In genomic region chr4:145433684-145434083, GRCh38 we compare ENCODE assay signal across 3 cellular contexts.
TF ChIP-seq lines count a peak whose summit lies in the region.

No MANE protein-coding gene starts in this region.

TF ChIP-seq in SK-N-SH treated with all-trans-retinoic acid at 6 μM for 48 hours, 23 proteins besides CTCF, POLR2A, EP300 and RAD21 (continued from another document):
- peak; percentile 93 for TF ChIP-seq ZFP30 (CRISPR knock-in tag; IDR thresholded peaks at IDR 0.05)

TF ChIP-seq in SK-N-SH, 30 proteins besides CTCF, POLR2A, EP300 and RAD21:
- TF ChIP-seq, protein P1, sequence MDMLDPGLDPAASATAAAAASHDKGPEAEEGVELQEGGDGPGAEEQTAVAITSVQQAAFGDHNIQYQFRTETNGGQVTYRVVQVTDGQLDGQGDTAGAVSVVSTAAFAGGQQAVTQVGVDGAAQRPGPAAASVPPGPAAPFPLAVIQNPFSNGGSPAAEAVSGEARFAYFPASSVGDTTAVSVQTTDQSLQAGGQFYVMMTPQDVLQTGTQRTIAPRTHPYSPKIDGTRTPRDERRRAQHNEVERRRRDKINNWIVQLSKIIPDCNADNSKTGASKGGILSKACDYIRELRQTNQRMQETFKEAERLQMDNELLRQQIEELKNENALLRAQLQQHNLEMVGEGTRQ (IDR thresholded peaks at IDR 0.05; ENCODE audit: borderline replicate concordance, low read depth, low read length): no peak
- TF ChIP-seq YY1 (IDR thresholded peaks at IDR 0.05; ENCODE audit: low read depth): no peak
- TF ChIP-seq RFX5 (IDR thresholded peaks at IDR 0.05; ENCODE audit: low read length): no peak
- TF ChIP-seq TCF12 (IDR thresholded peaks at IDR 0.05): no peak
- TF ChIP-seq RXRA (IDR thresholded peaks at IDR 0.05; ENCODE audit: borderline replicate concordance, low read depth): no peak
- no peak for TF ChIP-seq EZH2phosphoT487 (IDR thresholded peaks at IDR 0.05; ENCODE audit: borderline replicate concordance, low read depth)
- TF ChIP-seq TEAD4 (IDR thresholded peaks at IDR 0.05; ENCODE audit: borderline replicate concordance, insufficient read depth): no peak
- no peak for TF ChIP-seq ELF1 (IDR thresholded peaks at IDR 0.05)
- TF ChIP-seq, protein P2, sequence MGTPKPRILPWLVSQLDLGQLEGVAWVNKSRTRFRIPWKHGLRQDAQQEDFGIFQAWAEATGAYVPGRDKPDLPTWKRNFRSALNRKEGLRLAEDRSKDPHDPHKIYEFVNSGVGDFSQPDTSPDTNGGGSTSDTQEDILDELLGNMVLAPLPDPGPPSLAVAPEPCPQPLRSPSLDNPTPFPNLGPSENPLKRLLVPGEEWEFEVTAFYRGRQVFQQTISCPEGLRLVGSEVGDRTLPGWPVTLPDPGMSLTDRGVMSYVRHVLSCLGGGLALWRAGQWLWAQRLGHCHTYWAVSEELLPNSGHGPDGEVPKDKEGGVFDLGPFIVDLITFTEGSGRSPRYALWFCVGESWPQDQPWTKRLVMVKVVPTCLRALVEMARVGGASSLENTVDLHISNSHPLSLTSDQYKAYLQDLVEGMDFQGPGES (IDR thresholded peaks at IDR 0.05; ENCODE audit: low read depth, low read length): no peak
- no peak for TF ChIP-seq GABPA (IDR thresholded peaks at IDR 0.05; ENCODE audit: low read depth)
- TF ChIP-seq TAF1 (IDR thresholded peaks at IDR 0.05; ENCODE audit: borderline replicate concordance, low read depth, low read length): no peak
- TF ChIP-seq NFIC (IDR thresholded peaks at IDR 0.05; ENCODE audit: borderline replicate concordance): no peak
- TF ChIP-seq FOXJ3 (CRISPR knock-in tag; IDR thresholded peaks at IDR 0.05): no peak
- TF ChIP-seq FOXM1 (IDR thresholded peaks at IDR 0.05; ENCODE audit: low read depth): no peak
- TF ChIP-seq, protein P3, sequence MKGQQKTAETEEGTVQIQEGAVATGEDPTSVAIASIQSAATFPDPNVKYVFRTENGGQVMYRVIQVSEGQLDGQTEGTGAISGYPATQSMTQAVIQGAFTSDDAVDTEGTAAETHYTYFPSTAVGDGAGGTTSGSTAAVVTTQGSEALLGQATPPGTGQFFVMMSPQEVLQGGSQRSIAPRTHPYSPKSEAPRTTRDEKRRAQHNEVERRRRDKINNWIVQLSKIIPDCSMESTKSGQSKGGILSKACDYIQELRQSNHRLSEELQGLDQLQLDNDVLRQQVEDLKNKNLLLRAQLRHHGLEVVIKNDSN (IDR thresholded peaks at IDR 0.05; ENCODE audit: borderline replicate concordance, low read depth): no peak
- no peak for TF ChIP-seq JUND (IDR thresholded peaks at IDR 0.05)
- no peak for TF ChIP-seq RCOR1 (IDR thresholded peaks at IDR 0.05; ENCODE audit: low read length)
- TF ChIP-seq SMC3 (IDR thresholded peaks at IDR 0.05; ENCODE audit: low read depth, low read length): no peak
- TF ChIP-seq, protein P4, sequence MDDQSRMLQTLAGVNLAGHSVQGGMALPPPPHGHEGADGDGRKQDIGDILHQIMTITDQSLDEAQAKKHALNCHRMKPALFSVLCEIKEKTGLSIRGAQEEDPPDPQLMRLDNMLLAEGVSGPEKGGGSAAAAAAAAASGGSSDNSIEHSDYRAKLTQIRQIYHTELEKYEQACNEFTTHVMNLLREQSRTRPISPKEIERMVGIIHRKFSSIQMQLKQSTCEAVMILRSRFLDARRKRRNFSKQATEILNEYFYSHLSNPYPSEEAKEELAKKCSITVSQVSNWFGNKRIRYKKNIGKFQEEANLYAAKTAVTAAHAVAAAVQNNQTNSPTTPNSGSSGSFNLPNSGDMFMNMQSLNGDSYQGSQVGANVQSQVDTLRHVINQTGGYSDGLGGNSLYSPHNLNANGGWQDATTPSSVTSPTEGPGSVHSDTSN (IDR thresholded peaks at IDR 0.05): no peak
- no peak for TF ChIP-seq GATA2 (CRISPR knock-in tag; IDR thresholded peaks at IDR 0.05)
TF ChIP-seq in SK-N-SH: peak in this region for 0.

TF ChIP-seq in K562, 482 proteins besides CTCF, POLR2A, EP300 and RAD21:
- TF ChIP-seq MITF (IDR thresholded peaks at IDR 0.05) (no peak), ZNF280A (IDR thresholded peaks at IDR 0.05; ENCODE audit: low read depth, partially characterized antibody) (peak; percentile 26)
